In the genomic region with DNA sequence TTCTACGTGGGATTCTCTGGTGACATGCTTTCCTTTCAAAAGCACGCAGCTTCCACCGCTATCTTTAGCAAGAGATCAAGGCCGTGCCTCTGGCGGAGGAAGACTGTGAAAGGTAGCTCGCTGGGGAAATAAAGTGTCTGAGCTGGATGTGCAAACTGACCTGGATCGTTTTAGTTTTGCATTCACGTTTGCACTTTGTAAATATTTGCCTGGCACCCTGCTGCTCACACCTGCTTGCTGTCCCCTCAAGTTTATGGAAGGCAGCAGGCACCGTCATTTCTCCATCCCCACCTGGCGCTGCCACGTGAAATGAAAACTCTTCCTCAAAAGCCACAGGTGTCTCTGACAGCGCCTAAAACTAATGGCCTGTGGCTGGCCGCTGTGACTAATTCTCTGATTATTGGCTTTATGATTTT, we compare ENCODE assay signal across 1 cellular context.
TF ChIP-seq lines count a peak whose summit lies in the region.

No MANE protein-coding gene starts in this region.

TF ChIP-seq in IMR-90, 13 proteins besides CTCF, POLR2A, EP300 and RAD21 (continued from another document):
- TF ChIP-seq, protein P1, sequence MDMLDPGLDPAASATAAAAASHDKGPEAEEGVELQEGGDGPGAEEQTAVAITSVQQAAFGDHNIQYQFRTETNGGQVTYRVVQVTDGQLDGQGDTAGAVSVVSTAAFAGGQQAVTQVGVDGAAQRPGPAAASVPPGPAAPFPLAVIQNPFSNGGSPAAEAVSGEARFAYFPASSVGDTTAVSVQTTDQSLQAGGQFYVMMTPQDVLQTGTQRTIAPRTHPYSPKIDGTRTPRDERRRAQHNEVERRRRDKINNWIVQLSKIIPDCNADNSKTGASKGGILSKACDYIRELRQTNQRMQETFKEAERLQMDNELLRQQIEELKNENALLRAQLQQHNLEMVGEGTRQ (IDR thresholded peaks at IDR 0.05; ENCODE audit: low read depth, low read length): no peak
- no peak for TF ChIP-seq MAZ (IDR thresholded peaks at IDR 0.05; ENCODE audit: borderline replicate concordance, low read depth, low read length)
- TF ChIP-seq SMC3 (IDR thresholded peaks at IDR 0.05; ENCODE audit: low read depth, low read length): no peak
- TF ChIP-seq CEBPB (IDR thresholded peaks at IDR 0.05; ENCODE audit: low read depth, low read length): no peak
- TF ChIP-seq RCOR1 (IDR thresholded peaks at IDR 0.05; ENCODE audit: insufficient replicate concordance, low read length): no peak
- no peak for TF ChIP-seq ELK1 (IDR thresholded peaks at IDR 0.05; ENCODE audit: borderline replicate concordance, low read depth, low read length)
